8 cellular contexts compared by ENCODE assay signal in the genomic region with DNA sequence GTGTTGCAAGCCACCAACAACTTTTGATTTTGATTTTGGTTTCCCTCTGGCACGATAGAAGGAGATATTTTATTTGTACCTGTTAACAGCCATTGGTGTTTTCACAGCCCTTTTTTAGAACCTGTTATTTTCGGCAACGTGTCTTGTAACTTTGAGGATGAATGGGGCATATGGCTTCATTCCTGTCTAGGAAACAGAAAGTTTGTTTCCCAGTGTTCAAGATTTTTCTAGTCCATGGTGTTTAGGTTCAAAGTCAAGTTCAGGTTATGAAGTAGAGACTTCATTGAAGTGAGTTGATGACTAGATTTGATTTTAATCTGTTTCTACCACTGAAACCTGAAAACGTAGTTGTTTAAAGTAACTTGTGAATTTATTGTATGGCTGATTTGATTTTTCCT. TPM values are rescaled to one million over a fixed set of nuclear protein-coding genes. Genes with fewer than 3 reads are reported as not detected.
A peak's percentile ranks its signal among the peaks of the same experiment; 100 is the strongest.
DNase-seq lines count a peak whose midpoint lies in the region; ATAC-seq and TF ChIP-seq lines count a peak whose summit lies in the region.

No MANE protein-coding gene starts in this region.

- peak overlapping the region; percentile 53 to 64 for H3K4me3 ChIP-seq in cardiac fibroblast (replicated peaks in 1 of 2; ENCODE audit: low read depth in 2 of 2, low read length in 2 of 2)
- H3K4me3 ChIP-seq in mucosa of stomach (ENCODE audit: low read length): peak overlapping the region; percentile 47

- no peaks in the 10 kb centered on the region for H3K36me3 Mint-ChIP-seq in stimulated activated naive CD8-positive, alpha-beta T cell treated with anti-CD3 and anti-CD28 coated beads, Interleukin-15, Interleukin-2, amounts not matched to agents 100 ng/mL and 50 ng/mL, for 24 hours (ENCODE audit: low read depth)

- H3K4me1 ChIP-seq in mucosa of stomach (ENCODE audit: control insufficient read depth, insufficient read depth, low read length): peaks cover 17% of the 10 kb centered on the region

- H3K9me3 Mint-ChIP-seq in stimulated activated naive CD8-positive, alpha-beta T cell treated with anti-CD3 and anti-CD28 coated beads, Interleukin-15, Interleukin-2, amounts not matched to agents 100 ng/mL and 50 ng/mL, for 24 hours: no peaks in the 10 kb centered on the region

- peak overlapping the region; percentile 97 for H3K27ac Mint-ChIP-seq in stimulated activated naive CD8-positive, alpha-beta T cell treated with anti-CD3 and anti-CD28 coated beads, Interleukin-15, Interleukin-2, amounts not matched to agents 100 ng/mL and 50 ng/mL, for 24 hours

- TF ChIP-seq CTCF in cardiac fibroblast (IDR thresholded peaks at IDR 0.05; ENCODE audit: low read depth, low read length): no peak

- DNase-seq in stimulated activated naive CD8-positive, alpha-beta T cell treated with anti-CD3 and anti-CD28 coated beads, Interleukin-15, Interleukin-2, amounts not matched to agents 100 U/mL and 50 U/mL, for 24 hours: no peak
- DNase-seq in cardiac fibroblast (ENCODE audit: low read depth in 2 of 2) (no peak), AG08396 (ENCODE audit: low spot score) (no peak), NCI-H1048 (lab: John Stamatoyannopoulos, UW) (no peak)

- H3K9ac ChIP-seq in mucosa of stomach (ENCODE audit: low read length): peak overlapping the region; percentile 76

- no peak for ATAC-seq in stimulated activated naive CD8-positive, alpha-beta T cell treated with anti-CD3 and anti-CD28 coated beads, Interleukin-15, Interleukin-2, amounts not matched to agents 100 U/mL and 50 U/mL, for 24 hours
- ATAC-seq in esophagus mucosa (no peak), HG03095 (IDR thresholded peaks at IDR 0.05; ENCODE audit: unreplicated experiment) (no peak)

- no peaks in the 10 kb centered on the region for H3K36me3 ChIP-seq in mucosa of stomach (ENCODE audit: control insufficient read depth, insufficient read depth, low read length)

- H3K27me3 Mint-ChIP-seq in stimulated activated naive CD8-positive, alpha-beta T cell treated with anti-CD3 and anti-CD28 coated beads, Interleukin-15, Interleukin-2, amounts not matched to agents 100 ng/mL and 50 ng/mL, for 24 hours: no peaks in the 10 kb centered on the region

- H3K4me1 Mint-ChIP-seq in stimulated activated naive CD8-positive, alpha-beta T cell treated with anti-CD3 and anti-CD28 coated beads, Interleukin-15, Interleukin-2, amounts not matched to agents 100 ng/mL and 50 ng/mL, for 24 hours (ENCODE audit: low read depth): peaks cover 47% of the 10 kb centered on the region

- H3K9me3 ChIP-seq in mucosa of stomach (ENCODE audit: control insufficient read depth, low read length): no peaks in the 10 kb centered on the region

- no peaks in the 10 kb centered on the region for H3K27me3 ChIP-seq in mucosa of stomach (ENCODE audit: control insufficient read depth, insufficient read depth, low read length)

- peak overlapping the region; percentile 89 for H3K4me3 Mint-ChIP-seq in stimulated activated naive CD8-positive, alpha-beta T cell treated with anti-CD3 and anti-CD28 coated beads, Interleukin-15, Interleukin-2, amounts not matched to agents 100 ng/mL and 50 ng/mL, for 24 hours

RNA-seq across cellular contexts. Expression of gene RASGRP3, which starts 0.3 kb away (rescaled TPM):
- 4.3 TPM for total RNA-seq in esophagus mucosa
